34 cellular contexts compared by ENCODE assay signal in the genomic region with DNA sequence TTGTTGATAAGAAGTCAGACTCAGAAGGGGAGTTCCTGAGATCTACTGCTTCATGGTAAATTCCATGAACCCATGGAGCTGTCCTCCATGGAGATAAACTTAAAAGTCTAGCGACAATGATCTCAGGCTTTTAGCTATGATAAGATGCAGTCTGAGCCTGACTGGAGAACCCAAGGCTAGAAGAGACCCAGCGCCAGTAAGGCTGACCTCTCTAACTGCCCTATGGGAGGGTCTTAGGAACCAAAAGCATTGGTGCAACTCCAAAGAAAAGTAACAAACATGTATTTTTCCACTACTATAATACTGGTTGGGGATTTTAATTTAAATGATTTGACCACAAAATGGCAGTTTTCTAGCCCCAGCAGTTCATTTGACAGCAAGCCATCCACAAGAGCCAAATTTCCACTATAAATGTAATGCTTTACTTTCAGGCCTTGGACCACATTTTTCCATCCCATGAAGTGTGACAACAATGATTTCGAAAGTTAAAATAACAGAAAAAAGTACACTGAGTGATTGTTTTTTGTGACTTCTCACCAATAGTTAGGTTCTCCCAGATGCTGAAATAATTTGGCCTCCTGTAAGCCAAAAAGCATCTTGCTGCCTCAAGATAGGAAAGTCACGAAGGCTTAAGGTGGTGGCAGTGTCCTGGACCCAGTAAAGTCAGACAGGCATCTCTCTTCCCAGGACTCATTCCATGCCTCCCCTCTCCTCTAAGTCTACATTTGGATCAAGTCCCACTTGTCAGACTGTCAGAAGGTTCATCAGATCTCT. TPM values are rescaled to one million over a fixed set of nuclear protein-coding genes. Genes with fewer than 3 reads are reported as not detected.
DNase-seq lines count a peak whose midpoint lies in the region; ATAC-seq and TF ChIP-seq lines count a peak whose summit lies in the region.
"Had no signal": no experiment of that assay in that cellular context is flagged by ENCODE, and none has a peak within 500 bp of the region (broad histone marks: within the 10 kb centered on the region; RNA-seq: fewer than 3 reads in every experiment).

No MANE protein-coding gene starts in this region.

- H3K4me3 Mint-ChIP-seq in activated naive CD8-positive, alpha-beta T cell treated with anti-CD3 and anti-CD28 coated beads, Interleukin-2, amount 50 U/mL, for 24 hours, result peak overlapping the region; percentile 22
- H3K4me3 Mint-ChIP-seq: neural crest cell, WTC11 had no signal

- peak in 1 of 2 donors; percentile 22 for TF ChIP-seq POLR2A in tibial nerve (IDR thresholded peaks at IDR 0.05)

- H3K27ac Mint-ChIP-seq in activated naive CD8-positive, alpha-beta T cell treated with anti-CD3 and anti-CD28 coated beads, Interleukin-2, amount 50 U/mL, for 24 hours, result peak overlapping the region; percentile 92

- peak; percentile 40 to 68 for TF ChIP-seq EP300 in tibial nerve (IDR thresholded peaks at IDR 0.05)

- H3K9me3 Mint-ChIP-seq in activated naive CD8-positive, alpha-beta T cell treated with anti-CD3 and anti-CD28 coated beads, Interleukin-2, amount 50 U/mL, for 24 hours, result no peaks in the 10 kb centered on the region
- H3K9me3 Mint-ChIP-seq: neural crest cell, WTC11 had no signal

- H3K36me3 Mint-ChIP-seq in activated naive CD8-positive, alpha-beta T cell treated with anti-CD3 and anti-CD28 coated beads, Interleukin-2, amount 50 U/mL, for 24 hours (ENCODE audit: low read depth), result peaks cover 33% of the 10 kb centered on the region

- peak overlapping the region; percentile 7 for H3K27ac ChIP-seq in right cardiac atrium (ENCODE audit: low read length)
- H3K27ac ChIP-seq in psoas muscle, result peak overlapping the region; percentile 72
- peak overlapping the region; percentile 52 to 90 (median 84) for H3K27ac ChIP-seq in tibial nerve
- H3K27ac ChIP-seq: BLaER1, ovary had no signal

- DNase-seq in right cardiac atrium (no peak), left cardiac atrium (no peak), psoas muscle (no peak), tibial nerve (ENCODE audit: low spot score in 2 of 2) (no peak), mucosa of descending colon (no peak), KG1 (lab: John Stamatoyannopoulos, UW) (no peak), HT-29 (ENCODE audit: low spot score) (no peak)
- DNase-seq in activated naive CD8-positive, alpha-beta T cell treated with anti-CD3 and anti-CD28 coated beads, Interleukin-2, amount 50 U/mL, for 24 hours, result no peak
- DNase-seq: activated CD4-positive, alpha-beta T cell treated with anti-CD3 and anti-CD28 coated beads, Interleukin-2, amount 50 U/mL, for 4 hours; activated CD8-positive, alpha-beta memory T cell treated with anti-CD3 and anti-CD28 coated beads, Interleukin-2, amount 50 U/mL, for 48 hours; activated effector memory CD4-positive, alpha-beta T cell treated with Interleukin-2 at 50 U/mL for 16 hours; amniotic stem cell; DMS153; hypothalamus; mesenchymal stem cell; NCI-H1092 treated with DMSO at 0.1 percent for 48 hours; NCI-H187; NCI-H2171; NCI-H510A; ovary; retina; RPMI8226; spleen; stimulated activated CD4-positive, alpha-beta T cell treated with anti-CD3 and anti-CD28 coated beads, Interleukin-2, amount 100 ng/mL, for 24 hours; stimulated activated CD8-positive, alpha-beta memory T cell treated with anti-CD3 and anti-CD28 coated beads, Interleukin-4, amount 100 ng/mL, for 48 hours; T1000 had no signal

- no peaks in the 10 kb centered on the region for H3K27me3 Mint-ChIP-seq in activated naive CD8-positive, alpha-beta T cell treated with anti-CD3 and anti-CD28 coated beads, Interleukin-2, amount 50 U/mL, for 24 hours

- peaks cover 29% of the 10 kb centered on the region for H3K4me1 Mint-ChIP-seq in activated naive CD8-positive, alpha-beta T cell treated with anti-CD3 and anti-CD28 coated beads, Interleukin-2, amount 50 U/mL, for 24 hours
- H3K4me1 Mint-ChIP-seq: neural crest cell had no signal

- H3K4me3 ChIP-seq in right cardiac atrium (ENCODE audit: low read length) (no peak overlapping the region), psoas muscle (no peak overlapping the region), tibial nerve (no peak overlapping the region), mucosa of descending colon (no peak overlapping the region)
- H3K4me3 ChIP-seq: BLaER1, GM12878, K562, ovary, spleen had no signal

- intact Hi-C loops in right cardiac atrium (cut with DNase I) (no loop called here), left cardiac atrium (cut with DNase I) (no loop called here), psoas muscle (cut with DNase I) (no loop called here), mucosa of descending colon (cut with DNase I, micrococcal nuclease) (no loop called here)

- TF ChIP-seq CTCF in psoas muscle (IDR thresholded peaks at IDR 0.05) (no peak), tibial nerve (IDR thresholded peaks at IDR 0.05) (no peak), mucosa of descending colon (IDR thresholded peaks at IDR 0.05) (no peak)

- no peaks in the 10 kb centered on the region for H3K9me3 ChIP-seq in right cardiac atrium (ENCODE audit: control insufficient read depth, low read length)
- no peaks in the 10 kb centered on the region for H3K9me3 ChIP-seq in psoas muscle
- no peaks in the 10 kb centered on the region for H3K9me3 ChIP-seq in tibial nerve
- no peaks in the 10 kb centered on the region for H3K9me3 ChIP-seq in mucosa of descending colon
- H3K9me3 ChIP-seq: BLaER1, ovary, spleen had no signal

- WGBS in right cardiac atrium, result 72% methylated on average over 4 of the region's 4 CpGs
- WGBS in psoas muscle, 3 donors, result 94% methylated on average over 4 of the region's 4 CpGs
- WGBS in tibial nerve, 2 donors, result 71 to 74% methylated on average over 4 of the region's 4 CpGs

- H3K27me3 ChIP-seq in right cardiac atrium (ENCODE audit: control insufficient read depth, insufficient read depth) (no peaks in the 10 kb centered on the region), psoas muscle (ENCODE audit: insufficient read depth in 3 of 3, low read length in 2 of 3) (no peaks in the 10 kb centered on the region), tibial nerve (no peaks in the 10 kb centered on the region)
- H3K27me3 ChIP-seq: BLaER1, ovary, spleen had no signal

- peaks cover 21 to 77% of the 10 kb centered on the region in 2 donors for H3K36me3 ChIP-seq in psoas muscle (ENCODE audit: insufficient read depth in 1 of 2, low read depth in 1 of 2)
- peaks cover 0 to 61% (median 4%) of the 10 kb centered on the region in 3 donors for H3K36me3 ChIP-seq in tibial nerve
- H3K36me3 ChIP-seq in mucosa of descending colon (ENCODE audit: low read depth), result peaks cover 5% of the 10 kb centered on the region
- H3K36me3 ChIP-seq: ovary had no signal

- ATAC-seq in right cardiac atrium (peak in 1 of 2 donors; percentile 54), left cardiac atrium (no peak), psoas muscle (no peak), mucosa of descending colon (no peak)
- peak; percentile 8 for ATAC-seq in activated naive CD8-positive, alpha-beta T cell treated with anti-CD3 and anti-CD28 coated beads, Interleukin-2, amount 50 U/mL, for 24 hours
- ATAC-seq: GM12878, K562, WTC11 had no signal

- H3K4me1 ChIP-seq in right cardiac atrium (ENCODE audit: control insufficient read depth, insufficient read depth, low read length) (peaks cover 3% of the 10 kb centered on the region), psoas muscle (peaks cover 6% of the 10 kb centered on the region), tibial nerve (peaks cover 0 to 38% (median 8%) of the 10 kb centered on the region in 4 donors), mucosa of descending colon (ENCODE audit: low read depth) (no peaks in the 10 kb centered on the region)
- H3K4me1 ChIP-seq: BLaER1 had no signal

RNA-seq across cellular contexts. Expression of gene EXOSC10, which starts 43.1 kb away (rescaled TPM):
- 10 to 100 TPM; 21.8 to 25.7 (median 22.3) TPM for total RNA-seq in right cardiac atrium
- 20.1 TPM for polyA plus RNA-seq in right cardiac atrium
- total RNA-seq in left cardiac atrium, result 10 to 100 TPM; 19.8 to 26.6 TPM
- total RNA-seq in psoas muscle, result 10 to 100 TPM; 16.3 to 34.8 (median 25.7) TPM
- 10 to 100 TPM; 25.7 to 39.1 (median 30.8) TPM for polyA plus RNA-seq in psoas muscle
- total RNA-seq in tibial nerve, result 100 to 1,000 TPM in 3 of 4 donors, 10 to 100 TPM in 1; 96.1 to 181 (median 127) TPM
- 10 to 100 TPM; 47.1 to 52.9 (median 50.7) TPM for total RNA-seq in mucosa of descending colon
- total RNA-seq in HT-29 (2014; rRNA removed; shearing (Covaris generic)), result 47.6 and 50.5 TPM in 2 replicates

RNA-seq across cellular contexts. Expression of gene ANGPTL7, which starts 46.4 kb away (rescaled TPM):
- total RNA-seq in right cardiac atrium (1 to 10 TPM; 1.4 to 4.5 (median 2.8) TPM), left cardiac atrium (1 to 10 TPM in 1 of 2 donors, under 1 TPM in 1; 0.39 to 3.0 TPM), psoas muscle (1 to 10 TPM in 1 of 4 donors, under 1 TPM in 3; 0.10 to 1.4 (median 0.40) TPM), tibial nerve (1,000 to 10,000 TPM; 1,094 to 2,140 (median 1,213) TPM), mucosa of descending colon (1 to 10 TPM in 1 of 3 donors, under 1 TPM in 1, not detected in 1; 0.72 to 1.8 TPM)
- polyA plus RNA-seq in right cardiac atrium (3.7 TPM), psoas muscle (1 to 10 TPM in 1 of 3 donors, under 1 TPM in 2; 0.83 to 1.6 (median 0.89) TPM)
- not detected in 2 replicates for total RNA-seq in HT-29 (2014; rRNA removed; shearing (Covaris generic))
- total RNA-seq: bronchial epithelial cell, GM12878, H4, K562, SK-MEL-5, spleen, WTC11 had no signal
- polyA plus RNA-seq: K562 had no signal

Comparison
In these comparisons a context has a peak if more than half of its experiments do, and no peak if none do; other contexts are left out.
1. H3K27ac ChIP-seq: peak in every context shown above with its lines; median percentile 84 in tibial nerve; 72 in psoas muscle; 7 in right cardiac atrium.
2. RNA of gene ANGPTL7, which starts 46.4 kb away (total RNA-seq): 1,094 to 2,140 TPM in tibial nerve; 1.4 to 4.5 TPM in right cardiac atrium, 0.39 to 3.0 TPM in left cardiac atrium, 0.72 to 1.8 TPM in mucosa of descending colon, 0.10 to 1.4 TPM in psoas muscle and not detected in HT-29; every median in the first group is over 100 times any median in the second.